ENCODE assay signal across 19 cellular contexts in genomic region chr13:109768176-109768575, GRCh38.
"Had no signal": no experiment of that assay in that cellular context is flagged by ENCODE, and none has a peak within 500 bp of the region (broad histone marks: within the 10 kb centered on the region; RNA-seq: fewer than 3 reads in every experiment).

No MANE protein-coding gene starts in this region.

- H3K27ac ChIP-seq: HL-60, SJCRH30 had no signal

- FAIRE-seq: HTR-8/SVneo had no signal

- H3K4me3 ChIP-seq: SJCRH30 had no signal

- H3K27me3 ChIP-seq: SJCRH30 had no signal

- DNase-seq: KBM-7, NCI-H1092, NCI-H1105 treated with DMSO at 0.1 percent for 48 hours, NCI-H1417 treated with DMSO at 0.1 percent for 48 hours, NCI-H146, NCI-H1694 treated with DMSO at 0.1 percent for 48 hours, NCI-H1930, NCI-H2081, NCI-H2107, NCI-H2227 treated with DMSO at 0.1 percent for 48 hours, NCI-H446, NCI-H510A, NCI-H524 treated with DMSO at 0.1 percent for 48 hours, NCI-H69, NCI-H774, SHP77 treated with DMSO at 0.1 percent for 48 hours, SJCRH30 had no signal

- H3K9me3 ChIP-seq: SJCRH30 had no signal

- H3K36me3 ChIP-seq: SJCRH30 had no signal
